In the genomic region with DNA sequence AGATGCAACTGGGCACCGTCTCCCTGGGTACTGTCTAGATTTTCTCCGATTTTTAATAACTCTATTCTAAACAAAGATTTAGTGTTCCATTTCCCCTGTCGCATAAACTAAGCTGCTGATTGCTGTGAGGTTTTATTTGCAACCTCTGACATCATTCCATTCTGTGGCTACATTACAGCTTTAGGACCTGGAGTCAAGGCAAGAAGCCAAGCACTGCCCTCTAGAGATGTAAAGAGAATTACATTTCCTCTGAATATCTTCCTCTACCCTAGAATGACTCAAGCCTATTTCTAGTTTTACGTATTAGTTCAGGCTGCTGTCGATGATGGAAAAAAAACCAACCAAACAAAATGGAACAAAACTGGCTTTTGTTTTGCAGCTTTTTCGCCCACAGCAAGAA, we compare ENCODE assay signal across 9 cellular contexts.
DNase-seq lines count a peak whose midpoint lies in the region; ATAC-seq, FAIRE-seq and TF ChIP-seq lines count a peak whose summit lies in the region.
"Had no signal": no experiment of that assay in that cellular context is flagged by ENCODE, and none has a peak within 500 bp of the region (broad histone marks: within the 10 kb centered on the region; RNA-seq: fewer than 3 reads in every experiment).

No MANE protein-coding gene starts in this region.

- no peak for TF ChIP-seq POLR2A in K562 (conservative IDR thresholded peaks at IDR 0.05)

- no peaks in the 10 kb centered on the region; the same call in 1 of the 2 replicates for H4K20me1 ChIP-seq in K562 (replicated peaks; ENCODE audit: control insufficient read depth, insufficient read depth, low read length)

- no peak overlapping the region for H2AFZ ChIP-seq in K562 (ENCODE audit: low read depth, low read length)

- intact Hi-C loops in K562 (cut with micrococcal nuclease), result loop anchor here (1.0 to 5.0 kb wide), 2 partner anchors 112 to 232 kb away; no protein-coding TSS in a partner anchor
- intact Hi-C loops in heart right ventricle (cut with DNase I), result no loop called here
- intact Hi-C loops in dorsolateral prefrontal cortex (cut with DNase I), result no loop called here

- H3K27ac ChIP-seq in K562 (ENCODE audit: extremely low read depth, low read depth, low read length) (no peak overlapping the region), heart right ventricle (no peak overlapping the region), dorsolateral prefrontal cortex (no peak overlapping the region), caudate nucleus (ENCODE audit: low read depth, low read length) (no peak overlapping the region)

- TF ChIP-seq CTCF in K562 (IDR thresholded peaks at IDR 0.05 in 2 of 3, conservative IDR thresholded peaks at IDR 0.05 in 1 of 3; ENCODE audit: insufficient read depth in 2 of 3, low read depth in 1 of 3, low read length in 3 of 3), result peak; percentile 25 to 48 (median 36); a peak in 4 of 6 replicates
- peak in 1 of 9 donors; percentile 11 for TF ChIP-seq CTCF in heart right ventricle (IDR thresholded peaks at IDR 0.05)
- TF ChIP-seq CTCF in dorsolateral prefrontal cortex (IDR thresholded peaks at IDR 0.05 in 54 of 56, conservative IDR thresholded peaks at IDR 0.05 in 2 of 56; ENCODE audit: low read depth in 1 of 56, partially characterized antibody in 56 of 56), result peak in 17 of 56 donors; percentile 9 to 32 (median 23)

- H3K4me2 ChIP-seq in K562 (ENCODE audit: insufficient read depth, low read length), result no peak overlapping the region

- H3K4me3 ChIP-seq in HAP-1 (no peak overlapping the region), K562 (no peak overlapping the region), heart right ventricle (no peak overlapping the region), dorsolateral prefrontal cortex (no peak overlapping the region)

- POLR2A ChIA-PET in K562 (lab: Yijun Ruan, JAX), result interaction anchor here (0.6 kb wide), 1 partner anchor 67 kb away, joined by 3 read pairs; no protein-coding TSS in a partner anchor

- ATAC-seq in K562 (peak; percentile 92), heart right ventricle (no peak)

- H3K27me3 ChIP-seq in HAP-1 (ENCODE audit: low read depth) (no peaks in the 10 kb centered on the region), K562 (ENCODE audit: control insufficient read depth in 2 of 2, insufficient read depth in 2 of 2, low read length in 2 of 2) (no peaks in the 10 kb centered on the region), heart right ventricle (no peaks in the 10 kb centered on the region), dorsolateral prefrontal cortex (no peaks in the 10 kb centered on the region)

- WGBS in K562 (ENCODE audit: insufficient coverage, low coverage, missing lambda C conversion rate), result 5% methylated on average over 6 of the region's 6 CpGs
- 49 to 54% methylated on average over 6 of the region's 6 CpGs for WGBS in heart right ventricle, 2 donors

- TF ChIP-seq EP300 in K562 (IDR thresholded peaks at IDR 0.05; ENCODE audit: low read length), result no peak

- FAIRE-seq in K562 (lab: Jason Lieb, UNC), result peak; percentile 19

- TF ChIP-seq RAD21 in K562 (CRISPR knock-in tag; conservative IDR thresholded peaks at IDR 0.05 in 1 of 2, IDR thresholded peaks at IDR 0.05 in 1 of 2), result peak in 1 of 2 experiments; percentile 50; a peak in 2 of 4 replicates

- CTCF ChIA-PET in K562 (lab: Yijun Ruan, JAX; ENCODE audit: low intra/inter-chr PET ratio), result interaction anchor here (0.6 to 1.7 kb wide), 2 partner anchors 60 to 109 kb away, joined by 4 to 5 read pairs; no protein-coding TSS in a partner anchor

- no TSS peak for BruUV-seq in K562 (replicated peaks; lab: Mats Ljungman, UMichigan)

- no peak overlapping the region for H3K9ac ChIP-seq in K562 (ENCODE audit: insufficient read depth in 1 of 2, low read depth in 2 of 2, low read length in 2 of 2)

- H3K9me3 ChIP-seq in HAP-1, result no peaks in the 10 kb centered on the region
- no peaks in the 10 kb centered on the region for H3K9me3 ChIP-seq in K562 (replicated peaks; ENCODE audit: control insufficient read depth, insufficient read depth, low read depth, low read length)
- peaks cover 0 to 6% (median 0%) of the 10 kb centered on the region in 11 donors for H3K9me3 ChIP-seq in heart right ventricle

- in situ Hi-C loops in HAP-1 (cut with MboI; ENCODE audit: low sequenced_read_pairs) (loop anchor here (5.0 kb wide), 1 partner anchor 107 kb away; no protein-coding TSS in a partner anchor), K562 (cut with MboI) (no loop called here)

- no peaks in the 10 kb centered on the region for H3K9me1 ChIP-seq in K562 (ENCODE audit: control insufficient read depth, insufficient read depth, low read length)

- peak; percentile 6 for DNase-seq in DMS114 treated with DMSO at 0.1 percent for 48 hours (lab: John Stamatoyannopoulos, UW; ENCODE audit: unreplicated experiment)
- DNase-seq in HAP-1 (ENCODE audit: low spot score in 2 of 2), result peak; percentile 50 to 74
- DNase-seq in NCI-H1436 (lab: John Stamatoyannopoulos, UW), result peak; percentile 59
- DNase-seq in K562 (ENCODE audit: extremely low read depth in 1 of 4, low spot score in 3 of 4), result peak in 2 of 4 experiments; percentile 14 to 32
- DNase-seq in occipital lobe (lab: John Stamatoyannopoulos, UW), result no peak
- DNase-seq in heart right ventricle, result no peak
- no peak for DNase-seq in dorsolateral prefrontal cortex
- no peak for DNase-seq in caudate nucleus (lab: John Stamatoyannopoulos, UW)
- DNase-seq: activated B cell treated with CpG ODN at 0.5 μM for 24 hours had no signal

- H3K79me2 ChIP-seq in K562 (ENCODE audit: control insufficient read depth, insufficient read depth, low read length), result no peaks in the 10 kb centered on the region

- no peaks in the 10 kb centered on the region for H3K4me1 ChIP-seq in HAP-1
- no peaks in the 10 kb centered on the region for H3K4me1 ChIP-seq in K562 (replicated peaks in 1 of 2; ENCODE audit: control insufficient read depth in 2 of 2, insufficient read depth in 2 of 2, low read length in 2 of 2)
- no peaks in the 10 kb centered on the region for H3K4me1 ChIP-seq in heart right ventricle

- H3K36me3 ChIP-seq in HAP-1 (replicated peaks) (no peaks in the 10 kb centered on the region), K562 (ENCODE audit: control insufficient read depth, insufficient read depth, low read length) (no peaks in the 10 kb centered on the region), heart right ventricle (no peaks in the 10 kb centered on the region)

TF ChIP-seq in K562, 482 proteins besides CTCF, POLR2A, EP300 and RAD21:
- no peak for TF ChIP-seq SETDB1 (IDR thresholded peaks at IDR 0.05; ENCODE audit: low read length)
- no peak for TF ChIP-seq JUND (IDR thresholded peaks at IDR 0.05; ENCODE audit: borderline replicate concordance, low read depth, low read length)
- 0 out of 3 replicates have a peak, but pooled peaks have one; percentile 25 for TF ChIP-seq JUND (tag; IDR thresholded peaks at IDR 0.05; ENCODE audit: borderline replicate concordance, low read depth, low read length)
- TF ChIP-seq, protein P1, sequence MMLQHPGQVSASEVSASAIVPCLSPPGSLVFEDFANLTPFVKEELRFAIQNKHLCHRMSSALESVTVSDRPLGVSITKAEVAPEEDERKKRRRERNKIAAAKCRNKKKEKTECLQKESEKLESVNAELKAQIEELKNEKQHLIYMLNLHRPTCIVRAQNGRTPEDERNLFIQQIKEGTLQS (IDR thresholded peaks at IDR 0.05), result peak; percentile 11; the same call in 1 of the 2 replicates
- TF ChIP-seq, protein P1 (CRISPR knock-in tag; conservative IDR thresholded peaks at IDR 0.05), result no peak
- TF ChIP-seq ATF7 (IDR thresholded peaks at IDR 0.05), result 0 out of 2 replicates have a peak, but pooled peaks have one; percentile 16

Comparison
In these comparisons a context has a peak if more than half of its experiments do, and no peak if none do; other contexts are left out.
1. DNase-seq: peak in DMS114 treated with DMSO at 0.1 percent for 48 hours (single experiment), HAP-1 (2 of 2) and NCI-H1436 (single experiment); none in occipital lobe (single experiment), heart right ventricle (0 of 2), dorsolateral prefrontal cortex (0 of 10) and caudate nucleus (0 of 61).